21 cellular contexts compared by ENCODE assay signal in the genomic region with DNA sequence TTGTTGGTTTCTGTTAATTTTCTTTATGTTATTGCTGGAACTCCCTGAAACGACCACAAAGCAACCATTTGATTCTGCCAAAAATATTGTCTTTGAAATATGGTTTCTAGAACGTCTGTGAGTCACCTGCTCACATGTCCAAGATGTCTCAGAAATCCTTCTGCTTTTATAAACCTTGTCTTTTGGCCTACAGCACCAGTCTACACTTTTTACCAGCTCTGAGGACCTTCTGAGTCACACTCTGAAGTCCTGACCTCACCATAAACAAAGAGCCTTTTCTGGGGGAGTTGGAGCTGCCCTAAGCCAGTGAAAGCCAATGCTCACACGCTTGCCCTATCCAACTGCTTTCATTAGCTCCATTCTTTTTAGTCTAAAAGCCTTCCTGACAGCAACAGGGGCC. TPM values are rescaled to one million over a fixed set of nuclear protein-coding genes. Genes with fewer than 3 reads are reported as not detected.
DNase-seq lines count a peak whose midpoint lies in the region; ATAC-seq and TF ChIP-seq lines count a peak whose summit lies in the region.
"Had no signal": no experiment of that assay in that cellular context is flagged by ENCODE, and none has a peak within 500 bp of the region (broad histone marks: within the 10 kb centered on the region; RNA-seq: fewer than 3 reads in every experiment).

No MANE protein-coding gene starts in this region.

- no peak overlapping the region for H2BK15ac ChIP-seq in mesenchymal stem cell (ENCODE audit: low read depth, poor library complexity, severe bottlenecking)

- no peaks in the 10 kb centered on the region for H3K36me3 Mint-ChIP-seq in MCF 10A (ENCODE audit: insufficient read depth, unreplicated experiment)
- H3K36me3 Mint-ChIP-seq: type B pancreatic cell had no signal

- no peak overlapping the region for H4K8ac ChIP-seq in mesenchymal stem cell (ENCODE audit: low read length)

- H2AFZ ChIP-seq in mesenchymal stem cell (ENCODE audit: low read depth, low read length), result no peak overlapping the region

- no peak for TF ChIP-seq POLR2A in breast epithelium (IDR thresholded peaks at IDR 0.05)

- no peak overlapping the region for H3K27ac ChIP-seq in breast epithelium
- H3K27ac ChIP-seq in cingulate gyrus (ENCODE audit: low read depth, low read length), result peak overlapping the region; percentile 65
- no peak overlapping the region for H3K27ac ChIP-seq in mesenchymal stem cell (ENCODE audit: low read length, poor library complexity, severe bottlenecking)
- H3K27ac ChIP-seq: 22Rv1, gastrocnemius medialis had no signal

- no peak overlapping the region for H2BK120ac ChIP-seq in mesenchymal stem cell (ENCODE audit: low read depth, low read length)

- peaks cover 34% of the 10 kb centered on the region for H3K9me3 Mint-ChIP-seq in MCF 10A (ENCODE audit: unreplicated experiment)
- H3K9me3 Mint-ChIP-seq: activated CD4-positive, alpha-beta memory T cell treated with anti-CD3 and anti-CD28 coated beads, Interleukin-2, amount 10 ng/mL, durations not matched to agents 7 days and 5 days; type B pancreatic cell had no signal

- CTCF ChIA-PET in MCF 10A (lab: Yijun Ruan, JAX), result no interaction called here

- no peak overlapping the region for H3K4ac ChIP-seq in mesenchymal stem cell (ENCODE audit: low read depth in 1 of 2, low read length in 2 of 2)

- POLR2A ChIA-PET in MCF 10A (lab: Yijun Ruan, JAX), result no interaction called here

- H3K18ac ChIP-seq in mesenchymal stem cell (ENCODE audit: low read depth in 1 of 2, low read length in 2 of 2), result no peak overlapping the region

- peak overlapping the region; percentile 61 for H3K9ac ChIP-seq in mesenchymal stem cell (ENCODE audit: low read length)

- TF ChIP-seq CTCF in MCF 10A (IDR thresholded peaks at IDR 0.05; ENCODE audit: unreplicated experiment), result no peak
- TF ChIP-seq CTCF in breast epithelium (IDR thresholded peaks at IDR 0.05), result no peak
- no peak for TF ChIP-seq CTCF in BE2C (IDR thresholded peaks at IDR 0.05; ENCODE audit: low read depth, low read length)

- H2BK5ac ChIP-seq in mesenchymal stem cell (ENCODE audit: low read depth, low read length, poor library complexity, severe bottlenecking), result no peak overlapping the region

- no peak overlapping the region for H3K4me2 ChIP-seq in mesenchymal stem cell (ENCODE audit: low read length, poor library complexity, severe bottlenecking)

- H3K4me3 Mint-ChIP-seq in MCF 10A (ENCODE audit: unreplicated experiment), result no peak overlapping the region
- H3K4me3 Mint-ChIP-seq: activated CD4-positive, alpha-beta memory T cell treated with anti-CD3 and anti-CD28 coated beads, Interleukin-2, amount 10 ng/mL, durations not matched to agents 7 days and 5 days; CD8-positive, alpha-beta memory T cell; type B pancreatic cell had no signal

- H4K91ac ChIP-seq in mesenchymal stem cell (ENCODE audit: low read length), result no peak overlapping the region

- intact Hi-C loops in MCF 10A (cut with micrococcal nuclease) (no loop called here), breast epithelium (cut with DNase I; ENCODE audit: low total_unique reads) (no loop called here)

- H3K79me1 ChIP-seq in mesenchymal stem cell (replicated peaks; ENCODE audit: low read length, poor library complexity, severe bottlenecking), result no peaks in the 10 kb centered on the region

- no peaks in the 10 kb centered on the region for H3K4me1 Mint-ChIP-seq in MCF 10A (ENCODE audit: insufficient read depth, unreplicated experiment)
- H3K4me1 Mint-ChIP-seq: activated CD4-positive, alpha-beta memory T cell treated with anti-CD3 and anti-CD28 coated beads, Interleukin-2, amount 10 ng/mL, durations not matched to agents 7 days and 5 days; CD8-positive, alpha-beta memory T cell had no signal

- no peaks in the 10 kb centered on the region for H3K36me3 ChIP-seq in breast epithelium
- no peaks in the 10 kb centered on the region for H3K36me3 ChIP-seq in mesenchymal stem cell (ENCODE audit: control insufficient read depth in 1 of 2, insufficient read depth in 2 of 2, low read depth in 1 of 2, low read length in 2 of 2)
- no peaks in the 10 kb centered on the region for H3K36me3 ChIP-seq in BE2C
- H3K36me3 ChIP-seq: gastrocnemius medialis had no signal

- H3K23ac ChIP-seq in mesenchymal stem cell (ENCODE audit: low read length in 2 of 2), result no peak overlapping the region

- no peak overlapping the region for H2AK5ac ChIP-seq in mesenchymal stem cell (ENCODE audit: low read length, severe bottlenecking)

- no TSS peak for BruUV-seq in MCF 10A (replicated peaks; lab: Mats Ljungman, UMichigan)

- no peak overlapping the region for H3K27ac Mint-ChIP-seq in MCF 10A (ENCODE audit: low read depth, unreplicated experiment)
- H3K27ac Mint-ChIP-seq: activated CD4-positive, alpha-beta memory T cell treated with anti-CD3 and anti-CD28 coated beads, Interleukin-2, amount 10 ng/mL, durations not matched to agents 7 days and 5 days; CD8-positive, alpha-beta memory T cell; type B pancreatic cell had no signal

- no peak overlapping the region for H2BK12ac ChIP-seq in mesenchymal stem cell (ENCODE audit: low read length in 2 of 2)

- H3K9me3 ChIP-seq in breast epithelium (no peaks in the 10 kb centered on the region), mesenchymal stem cell (ENCODE audit: control insufficient read depth, low read length) (no peaks in the 10 kb centered on the region), BE2C (no peaks in the 10 kb centered on the region)
- H3K9me3 ChIP-seq: gastrocnemius medialis had no signal

- H3K27me3 Mint-ChIP-seq in MCF 10A (ENCODE audit: insufficient read depth, unreplicated experiment), result no peaks in the 10 kb centered on the region
- H3K27me3 Mint-ChIP-seq: activated CD4-positive, alpha-beta memory T cell treated with anti-CD3 and anti-CD28 coated beads, Interleukin-2, amount 10 ng/mL, durations not matched to agents 7 days and 5 days had no signal

- WGBS in mesenchymal stem cell, result 19% methylated on average over 3 of the region's 3 CpGs

- H3K27me3 ChIP-seq in breast epithelium (no peaks in the 10 kb centered on the region), mesenchymal stem cell (ENCODE audit: control insufficient read depth in 1 of 2, insufficient read depth in 1 of 2, low read length in 2 of 2) (no peaks in the 10 kb centered on the region), BE2C (no peaks in the 10 kb centered on the region)
- H3K27me3 ChIP-seq: gastrocnemius medialis had no signal

- H3K4me1 ChIP-seq in breast epithelium, result no peaks in the 10 kb centered on the region
- no peaks in the 10 kb centered on the region for H3K4me1 ChIP-seq in mesenchymal stem cell (ENCODE audit: control insufficient read depth, insufficient read depth, low read depth, low read length)
- H3K4me1 ChIP-seq in BE2C, result no peaks in the 10 kb centered on the region
- H3K4me1 ChIP-seq: gastrocnemius medialis had no signal

- H3K14ac ChIP-seq in mesenchymal stem cell (ENCODE audit: low read length in 2 of 2), result no peak overlapping the region

- no peak overlapping the region for H3K4me3 ChIP-seq in breast epithelium
- H3K4me3 ChIP-seq in mesenchymal stem cell (ENCODE audit: insufficient read depth in 1 of 2, low read depth in 1 of 2, low read length in 2 of 2), result no peak overlapping the region
- no peak overlapping the region for H3K4me3 ChIP-seq in BE2C (ENCODE audit: low read depth, low read length)
- H3K4me3 ChIP-seq: gastrocnemius medialis had no signal

- no peak for ATAC-seq in GM19023 (IDR thresholded peaks at IDR 0.05; ENCODE audit: unreplicated experiment)
- ATAC-seq: gastrocnemius medialis had no signal

- DNase-seq in MCF 10A (ENCODE audit: unreplicated experiment), result peak; percentile 32
- DNase-seq in breast epithelium (ENCODE audit: low spot score in 2 of 2), result no peak
- peak; percentile 66 for DNase-seq in mesenchymal stem cell
- no peak for DNase-seq in BE2C
- no peak for DNase-seq in activated CD4-positive, alpha-beta T cell treated with anti-CD3 and anti-CD28 coated beads for 48 hours
- no peak for DNase-seq in occipital lobe (lab: John Stamatoyannopoulos, UW)
- DNase-seq: activated CD4-positive, alpha-beta memory T cell treated with anti-CD3 and anti-CD28 coated beads, Interleukin-2, amount 10 ng/mL, durations not matched to agents 7 days and 5 days; CD8-positive, alpha-beta memory T cell; gastrocnemius medialis; GDM1; NCI-H1092 treated with DMSO at 0.1 percent for 48 hours; NCI-H2171; SIG-M5; stimulated activated CD4-positive, alpha-beta T cell treated with anti-CD3 and anti-CD28 coated beads, Interleukin-12 subunit alpha, Interleukin-12 subunit beta, amount 100 ng/mL, for 4 hours; T-helper 9 cell had no signal

RNA-seq across cellular contexts. Expression of a gene that starts 55.5 kb away (rescaled TPM):
- not detected in 2 replicates for total RNA-seq in MCF 10A (2022)
- under 1 TPM in 2 of 3 donors, not detected in 1; 0.29 to 0.33 TPM for total RNA-seq in breast epithelium
- polyA plus RNA-seq in mesenchymal stem cell (2013, experiment 1 of 2), result 0.84 TPM
- 0.79 TPM for polyA plus RNA-seq in mesenchymal stem cell (2013, experiment 2 of 2)
- polyA plus RNA-seq in BE2C (2012; ENCODE audit: insufficient read depth, insufficient read length, low read depth), result 0.22 TPM
- 10.9 TPM for total RNA-seq in occipital lobe
- total RNA-seq: activated CD4-positive, alpha-beta memory T cell treated with anti-CD3 and anti-CD28 coated beads, Interleukin-2, amount 10 ng/mL, durations not matched to agents 7 days and 5 days; CD8-positive, alpha-beta memory T cell; dermis microvascular lymphatic vessel endothelial cell; osteocyte had no signal
- polyA plus RNA-seq: CD8-positive, alpha-beta memory T cell had no signal

Comparison
In these comparisons a context has a peak if more than half of its experiments do, and no peak if none do; other contexts are left out.
1. DNase-seq: peak in MCF 10A (single experiment) and mesenchymal stem cell (single experiment); none in breast epithelium (0 of 2), BE2C (single experiment), activated CD4-positive, alpha-beta T cell treated with anti-CD3 and anti-CD28 coated beads for 48 hours (single experiment) and occipital lobe (single experiment).